17 cellular contexts compared by ENCODE assay signal in the genomic region with DNA sequence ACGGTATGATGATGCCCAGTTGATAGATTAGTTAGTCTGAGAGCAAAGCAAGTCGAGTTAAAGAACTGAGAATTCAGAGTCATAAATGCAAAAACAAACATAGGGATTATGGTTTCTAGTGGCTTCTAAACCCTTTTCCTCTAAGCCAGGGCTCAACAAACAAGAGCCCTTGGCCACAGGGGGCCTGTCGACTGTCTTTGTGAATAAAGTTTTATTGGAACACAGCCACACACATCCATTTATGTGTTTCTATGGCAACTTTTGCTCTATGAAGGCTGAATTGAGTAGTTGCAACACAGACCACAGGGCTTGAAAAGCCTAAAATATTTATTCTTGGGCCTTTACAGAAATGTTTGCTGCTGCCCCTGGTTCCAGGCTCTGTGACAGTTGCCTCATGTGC.
"Had no signal": no experiment of that assay in that cellular context is flagged by ENCODE, and none has a peak within 500 bp of the region (broad histone marks: within the 10 kb centered on the region; RNA-seq: fewer than 3 reads in every experiment).

No MANE protein-coding gene starts in this region.

- H3K27me3 Mint-ChIP-seq: stimulated activated naive B cell treated with anti-CD40 and anti-IgM and Interleukin-4, amounts not matched to agents 10 μg/mL and 1 μg/mL and 100 μg/mL, for 72 hours; T-cell had no signal

- H3K9me3 Mint-ChIP-seq: activated naive CD4-positive, alpha-beta T cell treated with anti-CD3 and anti-CD28 coated beads for 36 hours; activated T-helper 1 cell treated with anti-CD3 and anti-CD28 coated beads, Interleukin-12 subunit alpha, Interleukin-12 subunit beta, Interleukin-2, Interleukin-4 antibody, amounts not matched to agents 30 ng/mL and 10 ng/mL and 1 ng/mL, durations not matched to agents 14 hours and 24 hours and 36 hours; stimulated activated naive B cell treated with anti-CD40 and anti-IgM and Interleukin-4, amounts not matched to agents 10 μg/mL and 1 μg/mL and 100 μg/mL, for 72 hours; T-cell had no signal

- H3K9me3 ChIP-seq: neutrophil, spleen, tibial nerve had no signal

- H3K36me3 ChIP-seq: neutrophil, spleen, tibial nerve had no signal

- H3K4me1 Mint-ChIP-seq: stimulated activated naive B cell treated with anti-CD40 and anti-IgM and Interleukin-4, amounts not matched to agents 10 μg/mL and 1 μg/mL and 100 μg/mL, for 72 hours; T-cell had no signal

- H3K36me3 Mint-ChIP-seq: stimulated activated naive B cell treated with anti-CD40 and anti-IgM and Interleukin-4, amounts not matched to agents 10 μg/mL and 1 μg/mL and 100 μg/mL, for 72 hours; T-cell had no signal

- H3K27me3 ChIP-seq: hepatocyte, neutrophil, spleen, tibial nerve had no signal

- H3K4me3 Mint-ChIP-seq: activated CD8-positive, alpha-beta T cell treated with anti-CD3 and anti-CD28 coated beads, Interleukin-2, amount 10 ng/mL, durations not matched to agents 7 days and 5 days; activated naive CD4-positive, alpha-beta T cell treated with anti-CD3 and anti-CD28 coated beads for 36 hours; activated T-helper 1 cell treated with anti-CD3 and anti-CD28 coated beads, Interleukin-12 subunit alpha, Interleukin-12 subunit beta, Interleukin-2, Interleukin-4 antibody, amounts not matched to agents 30 ng/mL and 10 ng/mL and 1 ng/mL, durations not matched to agents 14 hours and 24 hours and 36 hours; stimulated activated naive B cell treated with anti-CD40 and anti-IgM and Interleukin-4, amounts not matched to agents 10 μg/mL and 1 μg/mL and 100 μg/mL, for 72 hours; T-cell had no signal

- H3K4me2 ChIP-seq: hepatocyte had no signal

- H3K27ac Mint-ChIP-seq: activated CD8-positive, alpha-beta T cell treated with anti-CD3 and anti-CD28 coated beads, Interleukin-2, amount 10 ng/mL, durations not matched to agents 7 days and 5 days; activated naive CD4-positive, alpha-beta T cell treated with anti-CD3 and anti-CD28 coated beads for 36 hours; activated T-helper 1 cell treated with anti-CD3 and anti-CD28 coated beads, Interleukin-12 subunit alpha, Interleukin-12 subunit beta, Interleukin-2, Interleukin-4 antibody, amounts not matched to agents 30 ng/mL and 10 ng/mL and 1 ng/mL, durations not matched to agents 14 hours and 24 hours and 36 hours; stimulated activated naive B cell treated with anti-CD40 and anti-IgM and Interleukin-4, amounts not matched to agents 10 μg/mL and 1 μg/mL and 100 μg/mL, for 72 hours; T-cell had no signal

- H3K4me1 ChIP-seq: spleen had no signal

- H3K27ac ChIP-seq: coronary artery, hepatocyte, neutrophil, spleen, tibial nerve had no signal

- H2AFZ ChIP-seq: hepatocyte had no signal

- DNase-seq: activated CD4-positive, alpha-beta T cell treated with anti-CD3 and anti-CD28 coated beads for 48 hours; activated CD8-positive, alpha-beta T cell treated with anti-CD3 and anti-CD28 coated beads, Interleukin-2, amount 10 ng/mL, durations not matched to agents 7 days and 5 days; activated naive CD4-positive, alpha-beta T cell treated with anti-CD3 and anti-CD28 coated beads for 36 hours; caudate nucleus; effector CD4-positive, alpha-beta T cell; left ventricle myocardium superior; posterior cingulate gyrus; right cardiac atrium; spleen; stimulated activated CD4-positive, alpha-beta T cell treated with anti-CD3 and anti-CD28 coated beads, Interleukin-1b, Interleukin-23, amount 100 ng/mL, for 48 hours; stimulated activated naive B cell treated with anti-CD40 and anti-IgM and Interleukin-4, amounts not matched to agents 10 μg/mL and 1 μg/mL and 100 μg/mL, for 72 hours; T-cell had no signal

- H3K4me3 ChIP-seq: coronary artery, hepatocyte, spleen, tibial nerve had no signal
